ENCODE assay signal across 1 cellular context in genomic region chr17:59766486-59766885, GRCh38.
TF ChIP-seq lines count a peak whose summit lies in the region.

No MANE protein-coding gene starts in this region.

TF ChIP-seq in HepG2, 621 proteins besides CTCF, POLR2A, EP300 and RAD21:
- TF ChIP-seq ZNF552 (CRISPR knock-in tag; IDR thresholded peaks at IDR 0.05; ENCODE audit: borderline replicate concordance) (no peak), CREB3 (CRISPR knock-in tag; IDR thresholded peaks at IDR 0.05) (no peak), GATAD1 (CRISPR knock-in tag; IDR thresholded peaks at IDR 0.05) (no peak), ZNF33B (CRISPR knock-in tag; IDR thresholded peaks at IDR 0.05) (no peak), PCBP1 (IDR thresholded peaks at IDR 0.05; ENCODE audit: borderline replicate concordance, low read depth, low read length) (no peak)
TF ChIP-seq in HepG2: peak in this region for 0.
